1 cellular context compared by ENCODE assay signal in genomic region chr14:44010595-44010994, GRCh38.
TF ChIP-seq lines count a peak whose summit lies in the region.

No MANE protein-coding gene starts in this region.

TF ChIP-seq in liver, 16 proteins besides CTCF, POLR2A, EP300 and RAD21 (continued from another document):
- no peak for TF ChIP-seq FOXA1 (IDR thresholded peaks at IDR 0.05)
- TF ChIP-seq GABPA (IDR thresholded peaks at IDR 0.05 in 1 of 2, conservative IDR thresholded peaks at IDR 0.05 in 1 of 2): no peak
- peak; percentile 65 for TF ChIP-seq SP1 (IDR thresholded peaks at IDR 0.05)
- TF ChIP-seq ZBTB33 (IDR thresholded peaks at IDR 0.05): no peak
